Comparison of ENCODE assay signal across 38 cellular contexts in the genomic region with DNA sequence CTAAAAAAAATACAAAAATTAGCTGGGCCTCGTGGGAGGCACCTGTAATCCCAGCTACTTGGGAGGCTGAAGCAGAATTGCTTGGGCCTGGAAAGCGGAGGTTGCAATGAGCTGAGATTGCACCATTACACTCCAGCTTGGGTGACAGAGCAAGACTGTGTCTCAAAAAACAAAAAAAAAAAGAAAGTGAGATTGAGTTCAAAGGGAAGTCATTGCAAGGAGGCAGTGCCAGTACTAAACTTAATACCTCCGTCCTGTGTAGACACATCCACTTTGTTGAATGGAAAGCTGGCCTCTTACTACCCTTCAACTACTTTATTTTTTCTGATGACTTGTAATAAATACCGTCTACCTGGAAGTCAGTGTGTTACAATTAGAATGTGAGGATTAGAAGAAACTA.
"Had no signal": no experiment of that assay in that cellular context is flagged by ENCODE, and none has a peak within 500 bp of the region (broad histone marks: within the 10 kb centered on the region; RNA-seq: fewer than 3 reads in every experiment).

No MANE protein-coding gene starts in this region.

- DNase-seq: activated effector memory CD4-positive, alpha-beta T cell treated with anti-CD3 and anti-CD28 coated beads, Interleukin-2, amount 50 U/mL, for 16 hours; activated effector memory CD4-positive, alpha-beta T cell treated with Interleukin-2 at 50 U/mL for 16 hours; activated gamma-delta T cell; activated gamma-delta T cell treated with Interleukin-2 at 50 U/mL for 16 hours; activated naive CD4-positive, alpha-beta T cell; activated naive CD4-positive, alpha-beta T cell treated with anti-CD3 and anti-CD28 coated beads for 36 hours; activated naive CD4-positive, alpha-beta T cell treated with anti-CD3 and anti-CD28 coated beads, Interleukin-2, amount 10 ng/mL, durations not matched to agents 7 days and 5 days; activated naive CD4-positive, alpha-beta T cell treated with anti-CD3 and anti-CD28 coated beads, Interleukin-2, amount 50 U/mL, for 16 hours; activated naive CD4-positive, alpha-beta T cell treated with Interleukin-2 at 50 U/mL for 16 hours; activated naive CD8-positive, alpha-beta T cell treated with anti-CD3 and anti-CD28 coated beads for 36 hours; activated naive CD8-positive, alpha-beta T cell treated with anti-CD3 and anti-CD28 coated beads, Interleukin-2, amount 10 ng/mL, durations not matched to agents 7 days and 5 days; activated naive CD8-positive, alpha-beta T cell treated with anti-CD3 and anti-CD28 coated beads, Interleukin-2, amount 50 U/mL, for 24 hours; activated T-cell treated with anti-CD3 and anti-CD28 coated beads, Interleukin-2, amount 50 U/mL, for 1 hour; activated T-cell treated with anti-CD3 and anti-CD28 coated beads, Interleukin-2, amount 50 U/mL, for 24 hours; activated T-cell treated with anti-CD3 and anti-CD28 coated beads, Interleukin-2, amount 50 U/mL, for 4 hours; activated T-cell treated with anti-CD3 and anti-CD28 coated beads, Interleukin-2, amount 50 U/mL, for 48 hours; activated T-cell treated with anti-CD3 and anti-CD28 coated beads, Interleukin-2, amount 50 U/mL, for 72 hours; adrenal gland; amniotic stem cell; amygdala; anterior cingulate cortex; aorta; body of pancreas; brain microvascular endothelial cell; caudate nucleus; central memory CD4-positive, alpha-beta T cell; cerebellar nuclear complex had no signal

- H3K36me3 Mint-ChIP-seq: activated naive CD4-positive, alpha-beta T cell treated with anti-CD3 and anti-CD28 coated beads, Interleukin-2, amount 10 ng/mL, durations not matched to agents 7 days and 5 days; activated naive CD4-positive, alpha-beta T cell treated with anti-CD3 and anti-CD28 coated beads, Interleukin-2, amount 50 U/mL, for 72 hours had no signal

- H3K27me3 Mint-ChIP-seq: activated naive CD4-positive, alpha-beta T cell treated with anti-CD3 and anti-CD28 coated beads, Interleukin-2, amount 10 ng/mL, durations not matched to agents 7 days and 5 days; activated naive CD4-positive, alpha-beta T cell treated with anti-CD3 and anti-CD28 coated beads, Interleukin-2, amount 50 U/mL, for 24 hours; activated naive CD8-positive, alpha-beta T cell; activated naive CD8-positive, alpha-beta T cell treated with anti-CD3 and anti-CD28 coated beads for 36 hours; activated naive CD8-positive, alpha-beta T cell treated with anti-CD3 and anti-CD28 coated beads, Interleukin-2, amount 10 ng/mL, durations not matched to agents 7 days and 5 days; activated naive CD8-positive, alpha-beta T cell treated with anti-CD3 and anti-CD28 coated beads, Interleukin-2, amount 50 U/mL, for 24 hours; activated T-cell treated with anti-CD3 and anti-CD28 coated beads, Interleukin-2, amount 50 U/mL, for 24 hours; activated T-helper 17 cell treated with anti-CD3 and anti-CD28 coated beads, Interleukin-2, amount 50 U/mL, for 72 hours; central memory CD8-positive, alpha-beta T cell had no signal

- H3K27ac ChIP-seq: adrenal gland, ascending aorta, body of pancreas, brain microvascular endothelial cell, breast epithelium, cardiac muscle cell had no signal

- H3K27ac Mint-ChIP-seq: activated naive CD4-positive, alpha-beta T cell treated with anti-CD3 and anti-CD28 coated beads for 36 hours; activated naive CD4-positive, alpha-beta T cell treated with anti-CD3 and anti-CD28 coated beads, Interleukin-2, amount 10 ng/mL, durations not matched to agents 7 days and 5 days; activated naive CD4-positive, alpha-beta T cell treated with anti-CD3 and anti-CD28 coated beads, Interleukin-2, amount 50 U/mL, for 24 hours; activated naive CD4-positive, alpha-beta T cell treated with anti-CD3 and anti-CD28 coated beads, Interleukin-2, amount 50 U/mL, for 72 hours; activated naive CD8-positive, alpha-beta T cell; activated naive CD8-positive, alpha-beta T cell treated with anti-CD3 and anti-CD28 coated beads for 36 hours; activated naive CD8-positive, alpha-beta T cell treated with anti-CD3 and anti-CD28 coated beads, Interleukin-2, amount 10 ng/mL, durations not matched to agents 7 days and 5 days; activated naive CD8-positive, alpha-beta T cell treated with anti-CD3 and anti-CD28 coated beads, Interleukin-2, amount 50 U/mL, for 24 hours; activated T-cell treated with anti-CD3 and anti-CD28 coated beads, Interleukin-2, amount 50 U/mL, for 24 hours; activated T-cell treated with anti-CD3 and anti-CD28 coated beads, Interleukin-2, amount 50 U/mL, for 72 hours; activated T-helper 1 cell treated with anti-CD3 and anti-CD28 coated beads, Interleukin-12 subunit alpha, Interleukin-12 subunit beta, Interleukin-2, Interleukin-4 antibody, amounts not matched to agents 30 ng/mL and 10 ng/mL and 1 ng/mL, durations not matched to agents 14 hours and 24 hours and 36 hours; activated T-helper 17 cell treated with anti-CD3 and anti-CD28 coated beads, Interleukin-2, amount 50 U/mL, for 72 hours; activated T-helper 2 cell treated with anti-CD3 and anti-CD28 coated beads, Interferon-gamma antibody, Interleukin-2, Interleukin-4, amounts not matched to agents 10 μg/mL and 5 μg/mL and 100 μg/mL, durations not matched to agents 14 hours and 24 hours and 36 hours; brain had no signal

- ATAC-seq: activated naive CD4-positive, alpha-beta T cell treated with anti-CD3 and anti-CD28 coated beads, Interleukin-2, amount 50 U/mL, for 72 hours; activated naive CD8-positive, alpha-beta T cell treated with anti-CD3 and anti-CD28 coated beads, Interleukin-2, amount 50 U/mL, for 24 hours; activated T-cell treated with anti-CD3 and anti-CD28 coated beads, Interleukin-2, amount 50 U/mL, for 4 hours; activated T-cell treated with anti-CD3 and anti-CD28 coated beads, Interleukin-2, amount 50 U/mL, for 72 hours; activated T-helper 17 cell treated with anti-CD3 and anti-CD28 coated beads, Interleukin-2, amount 50 U/mL, for 72 hours; body of pancreas had no signal

- H3K9me3 Mint-ChIP-seq: activated naive CD4-positive, alpha-beta T cell treated with anti-CD3 and anti-CD28 coated beads for 36 hours; activated naive CD4-positive, alpha-beta T cell treated with anti-CD3 and anti-CD28 coated beads, Interleukin-2, amount 10 ng/mL, durations not matched to agents 7 days and 5 days; activated naive CD4-positive, alpha-beta T cell treated with anti-CD3 and anti-CD28 coated beads, Interleukin-2, amount 50 U/mL, for 24 hours; activated naive CD4-positive, alpha-beta T cell treated with anti-CD3 and anti-CD28 coated beads, Interleukin-2, amount 50 U/mL, for 72 hours; activated naive CD8-positive, alpha-beta T cell treated with anti-CD3 and anti-CD28 coated beads for 36 hours; activated naive CD8-positive, alpha-beta T cell treated with anti-CD3 and anti-CD28 coated beads, Interleukin-2, amount 10 ng/mL, durations not matched to agents 7 days and 5 days; activated naive CD8-positive, alpha-beta T cell treated with anti-CD3 and anti-CD28 coated beads, Interleukin-2, amount 50 U/mL, for 24 hours; activated T-cell treated with anti-CD3 and anti-CD28 coated beads, Interleukin-2, amount 50 U/mL, for 24 hours; activated T-cell treated with anti-CD3 and anti-CD28 coated beads, Interleukin-2, amount 50 U/mL, for 4 hours; activated T-cell treated with anti-CD3 and anti-CD28 coated beads, Interleukin-2, amount 50 U/mL, for 72 hours; activated T-helper 1 cell treated with anti-CD3 and anti-CD28 coated beads, Interleukin-12 subunit alpha, Interleukin-12 subunit beta, Interleukin-2, Interleukin-4 antibody, amounts not matched to agents 30 ng/mL and 10 ng/mL and 1 ng/mL, durations not matched to agents 14 hours and 24 hours and 36 hours; activated T-helper 17 cell treated with anti-CD3 and anti-CD28 coated beads, Interleukin-2, amount 50 U/mL, for 72 hours; activated T-helper 2 cell treated with anti-CD3 and anti-CD28 coated beads, Interferon-gamma antibody, Interleukin-2, Interleukin-4, amounts not matched to agents 10 μg/mL and 5 μg/mL and 100 μg/mL, durations not matched to agents 14 hours and 24 hours and 36 hours; central memory CD8-positive, alpha-beta T cell had no signal

- H3K36me3 ChIP-seq: adrenal gland, ascending aorta, brain microvascular endothelial cell, breast epithelium, cardiac muscle cell had no signal

- H3K4me1 ChIP-seq: ascending aorta, breast epithelium had no signal

- H3K9me3 ChIP-seq: adrenal gland, ascending aorta, body of pancreas, breast epithelium had no signal

- H3K4me3 Mint-ChIP-seq: activated naive CD4-positive, alpha-beta T cell treated with anti-CD3 and anti-CD28 coated beads for 36 hours; activated naive CD4-positive, alpha-beta T cell treated with anti-CD3 and anti-CD28 coated beads, Interleukin-2, amount 10 ng/mL, durations not matched to agents 7 days and 5 days; activated naive CD4-positive, alpha-beta T cell treated with anti-CD3 and anti-CD28 coated beads, Interleukin-2, amount 50 U/mL, for 24 hours; activated naive CD8-positive, alpha-beta T cell; activated naive CD8-positive, alpha-beta T cell treated with anti-CD3 and anti-CD28 coated beads for 36 hours; activated naive CD8-positive, alpha-beta T cell treated with anti-CD3 and anti-CD28 coated beads, Interleukin-2, amount 10 ng/mL, durations not matched to agents 7 days and 5 days; activated naive CD8-positive, alpha-beta T cell treated with anti-CD3 and anti-CD28 coated beads, Interleukin-2, amount 50 U/mL, for 24 hours; activated T-cell treated with anti-CD3 and anti-CD28 coated beads, Interleukin-2, amount 50 U/mL, for 24 hours; activated T-cell treated with anti-CD3 and anti-CD28 coated beads, Interleukin-2, amount 50 U/mL, for 4 hours; activated T-cell treated with anti-CD3 and anti-CD28 coated beads, Interleukin-2, amount 50 U/mL, for 72 hours; activated T-helper 1 cell treated with anti-CD3 and anti-CD28 coated beads, Interleukin-12 subunit alpha, Interleukin-12 subunit beta, Interleukin-2, Interleukin-4 antibody, amounts not matched to agents 30 ng/mL and 10 ng/mL and 1 ng/mL, durations not matched to agents 14 hours and 24 hours and 36 hours; activated T-helper 17 cell treated with anti-CD3 and anti-CD28 coated beads, Interleukin-2, amount 50 U/mL, for 72 hours; brain; central memory CD8-positive, alpha-beta T cell had no signal

- H3K27me3 ChIP-seq: adrenal gland, ascending aorta, body of pancreas, brain microvascular endothelial cell, breast epithelium, cardiac muscle cell had no signal

- H3K4me3 ChIP-seq: adrenal gland, ascending aorta, body of pancreas, breast epithelium, cardiac muscle cell had no signal
